In the genomic region with DNA sequence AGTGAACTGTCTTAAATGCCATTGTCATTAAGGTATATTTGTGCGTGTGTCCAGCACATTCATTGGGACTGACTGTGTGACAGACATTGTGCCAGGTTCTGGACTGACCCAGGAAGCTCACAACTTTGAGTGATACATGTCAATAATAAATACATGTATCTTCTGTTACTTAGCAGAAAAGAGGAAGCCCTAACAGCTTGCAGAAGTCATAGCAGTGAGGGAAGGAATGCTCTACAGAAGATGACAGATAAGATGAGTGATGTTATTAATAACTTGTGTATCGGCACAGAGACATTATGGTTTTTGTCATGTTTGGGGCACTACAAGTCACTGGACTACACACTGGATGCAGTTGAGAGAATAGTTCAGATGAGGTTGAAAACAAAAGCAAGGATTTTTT, we compare ENCODE assay signal across 1 cellular context.
TF ChIP-seq lines count a peak whose summit lies in the region.

No MANE protein-coding gene starts in this region.

TF ChIP-seq in K562, 482 proteins besides CTCF, POLR2A, EP300 and RAD21:
- TF ChIP-seq JUND (IDR thresholded peaks at IDR 0.05; ENCODE audit: borderline replicate concordance, low read depth, low read length) (no peak), JUND (tag; IDR thresholded peaks at IDR 0.05; ENCODE audit: borderline replicate concordance, low read depth, low read length) (peak; percentile 26; the same call in 1 of the 3 replicates), TEAD4 (IDR thresholded peaks at IDR 0.05; ENCODE audit: low read length) (peak; percentile 45; the same call in 1 of the 2 replicates), TEAD4 (CRISPR knock-in tag; IDR thresholded peaks at IDR 0.05; ENCODE audit: borderline replicate concordance) (no peak), MEIS2 (IDR thresholded peaks at IDR 0.05; ENCODE audit: partially characterized antibody) (peak; percentile 97), NCOA6 (IDR thresholded peaks at IDR 0.05) (no peak), MEF2D (tag; conservative IDR thresholded peaks at IDR 0.05; ENCODE audit: low read depth) (0 out of 2 replicates have a peak, but pooled peaks have one; percentile 34), GATA2 (CRISPR knock-in tag; IDR thresholded peaks at IDR 0.05) (peak; percentile 64), KLF1 (tag; IDR thresholded peaks at IDR 0.05) (no peak), MCM7 (IDR thresholded peaks at IDR 0.05) (no peak), MEF2A (IDR thresholded peaks at IDR 0.05; ENCODE audit: control insufficient read depth, low read depth, low read length) (peak; percentile 51), POLR2AphosphoS5 (IDR thresholded peaks at IDR 0.05; ENCODE audit: control insufficient read depth, insufficient read depth, low read depth, low read length) (0 out of 2 replicates have a peak, but pooled peaks have one; percentile 14), TEAD1 (CRISPR knock-in tag; IDR thresholded peaks at IDR 0.05) (0 out of 4 replicates have a peak, but pooled peaks of 1 of the 2 experiments have one; percentile 8), ARID1B (IDR thresholded peaks at IDR 0.05) (peak; percentile 41; the same call in 1 of the 2 replicates), ZKSCAN8 (CRISPR knock-in tag; IDR thresholded peaks at IDR 0.05) (no peak), DACH1 (IDR thresholded peaks at IDR 0.05; ENCODE audit: partially characterized antibody) (peak; percentile 24), PURB (CRISPR knock-in tag; IDR thresholded peaks at IDR 0.05; ENCODE audit: low read depth) (no peak), C11orf30 (IDR thresholded peaks at IDR 0.05; ENCODE audit: low read depth) (no peak), ELF1 (tag; IDR thresholded peaks at IDR 0.05) (0 out of 2 replicates have a peak, but pooled peaks have one; percentile 16), NUFIP1 (IDR thresholded peaks at IDR 0.05; ENCODE audit: partially characterized antibody) (no peak), RCOR1 (IDR thresholded peaks at IDR 0.05; ENCODE audit: borderline replicate concordance in 1 of 2, low read depth in 2 of 2, low read length in 2 of 2) (0 out of 4 replicates have a peak, but pooled peaks of 1 of the 2 experiments have one; percentile 33), TAF7 (tag; IDR thresholded peaks at IDR 0.05) (no peak), DPF2 (IDR thresholded peaks at IDR 0.05) (peak; percentile 42; the same call in 1 of the 2 replicates), SOX6 (IDR thresholded peaks at IDR 0.05) (0 out of 2 replicates have a peak, but pooled peaks have one; percentile 18), MAZ (CRISPR knock-in tag; conservative IDR thresholded peaks at IDR 0.05 in 1 of 2, IDR thresholded peaks at IDR 0.05 in 1 of 2) (no peak), SPI1 (IDR thresholded peaks at IDR 0.05; ENCODE audit: borderline replicate concordance, low read depth, low read length) (peak; percentile 97), ZNF644 (tag; IDR thresholded peaks at IDR 0.05; ENCODE audit: low read depth) (0 out of 2 replicates have a peak, but pooled peaks have one; percentile 3)
- TF ChIP-seq, protein P1, sequence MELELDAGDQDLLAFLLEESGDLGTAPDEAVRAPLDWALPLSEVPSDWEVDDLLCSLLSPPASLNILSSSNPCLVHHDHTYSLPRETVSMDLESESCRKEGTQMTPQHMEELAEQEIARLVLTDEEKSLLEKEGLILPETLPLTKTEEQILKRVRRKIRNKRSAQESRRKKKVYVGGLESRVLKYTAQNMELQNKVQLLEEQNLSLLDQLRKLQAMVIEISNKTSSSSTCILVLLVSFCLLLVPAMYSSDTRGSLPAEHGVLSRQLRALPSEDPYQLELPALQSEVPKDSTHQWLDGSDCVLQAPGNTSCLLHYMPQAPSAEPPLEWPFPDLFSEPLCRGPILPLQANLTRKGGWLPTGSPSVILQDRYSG (tag; conservative IDR thresholded peaks at IDR 0.05; ENCODE audit: low read depth) = 0 out of 2 replicates have a peak, but pooled peaks have one; percentile 10
- TF ChIP-seq, protein P2, sequence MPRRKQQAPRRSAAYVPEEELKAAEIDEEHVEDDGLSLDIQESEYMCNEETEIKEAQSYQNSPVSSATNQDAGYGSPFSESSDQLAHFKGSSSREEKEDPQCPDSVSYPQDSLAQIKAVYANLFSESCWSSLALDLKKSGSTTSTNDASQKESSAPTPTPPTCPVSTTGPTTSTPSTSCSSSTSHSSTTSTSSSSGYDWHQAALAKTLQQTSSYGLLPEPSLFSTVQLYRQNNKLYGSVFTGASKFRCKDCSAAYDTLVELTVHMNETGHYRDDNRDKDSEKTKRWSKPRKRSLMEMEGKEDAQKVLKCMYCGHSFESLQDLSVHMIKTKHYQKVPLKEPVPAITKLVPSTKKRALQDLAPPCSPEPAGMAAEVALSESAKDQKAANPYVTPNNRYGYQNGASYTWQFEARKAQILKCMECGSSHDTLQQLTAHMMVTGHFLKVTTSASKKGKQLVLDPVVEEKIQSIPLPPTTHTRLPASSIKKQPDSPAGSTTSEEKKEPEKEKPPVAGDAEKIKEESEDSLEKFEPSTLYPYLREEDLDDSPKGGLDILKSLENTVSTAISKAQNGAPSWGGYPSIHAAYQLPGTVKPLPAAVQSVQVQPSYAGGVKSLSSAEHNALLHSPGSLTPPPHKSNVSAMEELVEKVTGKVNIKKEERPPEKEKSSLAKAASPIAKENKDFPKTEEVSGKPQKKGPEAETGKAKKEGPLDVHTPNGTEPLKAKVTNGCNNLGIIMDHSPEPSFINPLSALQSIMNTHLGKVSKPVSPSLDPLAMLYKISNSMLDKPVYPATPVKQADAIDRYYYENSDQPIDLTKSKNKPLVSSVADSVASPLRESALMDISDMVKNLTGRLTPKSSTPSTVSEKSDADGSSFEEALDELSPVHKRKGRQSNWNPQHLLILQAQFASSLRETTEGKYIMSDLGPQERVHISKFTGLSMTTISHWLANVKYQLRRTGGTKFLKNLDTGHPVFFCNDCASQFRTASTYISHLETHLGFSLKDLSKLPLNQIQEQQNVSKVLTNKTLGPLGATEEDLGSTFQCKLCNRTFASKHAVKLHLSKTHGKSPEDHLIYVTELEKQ (CRISPR knock-in tag; IDR thresholded peaks at IDR 0.05) = peak; percentile 86
- TF ChIP-seq, protein P3, sequence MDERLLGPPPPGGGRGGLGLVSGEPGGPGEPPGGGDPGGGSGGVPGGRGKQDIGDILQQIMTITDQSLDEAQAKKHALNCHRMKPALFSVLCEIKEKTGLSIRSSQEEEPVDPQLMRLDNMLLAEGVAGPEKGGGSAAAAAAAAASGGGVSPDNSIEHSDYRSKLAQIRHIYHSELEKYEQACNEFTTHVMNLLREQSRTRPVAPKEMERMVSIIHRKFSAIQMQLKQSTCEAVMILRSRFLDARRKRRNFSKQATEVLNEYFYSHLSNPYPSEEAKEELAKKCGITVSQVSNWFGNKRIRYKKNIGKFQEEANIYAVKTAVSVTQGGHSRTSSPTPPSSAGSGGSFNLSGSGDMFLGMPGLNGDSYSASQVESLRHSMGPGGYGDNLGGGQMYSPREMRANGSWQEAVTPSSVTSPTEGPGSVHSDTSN (CRISPR knock-in tag; IDR thresholded peaks at IDR 0.05; ENCODE audit: low read depth) = no peak
- TF ChIP-seq, protein P3 (tag; conservative IDR thresholded peaks at IDR 0.05; ENCODE audit: low read depth) = peak; percentile 93
- TF ChIP-seq, protein P4, sequence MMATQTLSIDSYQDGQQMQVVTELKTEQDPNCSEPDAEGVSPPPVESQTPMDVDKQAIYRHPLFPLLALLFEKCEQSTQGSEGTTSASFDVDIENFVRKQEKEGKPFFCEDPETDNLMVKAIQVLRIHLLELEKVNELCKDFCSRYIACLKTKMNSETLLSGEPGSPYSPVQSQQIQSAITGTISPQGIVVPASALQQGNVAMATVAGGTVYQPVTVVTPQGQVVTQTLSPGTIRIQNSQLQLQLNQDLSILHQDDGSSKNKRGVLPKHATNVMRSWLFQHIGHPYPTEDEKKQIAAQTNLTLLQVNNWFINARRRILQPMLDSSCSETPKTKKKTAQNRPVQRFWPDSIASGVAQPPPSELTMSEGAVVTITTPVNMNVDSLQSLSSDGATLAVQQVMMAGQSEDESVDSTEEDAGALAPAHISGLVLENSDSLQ (IDR thresholded peaks at IDR 0.05) = peak; percentile 85
